ENCODE assay signal across 30 cellular contexts in the genomic region with DNA sequence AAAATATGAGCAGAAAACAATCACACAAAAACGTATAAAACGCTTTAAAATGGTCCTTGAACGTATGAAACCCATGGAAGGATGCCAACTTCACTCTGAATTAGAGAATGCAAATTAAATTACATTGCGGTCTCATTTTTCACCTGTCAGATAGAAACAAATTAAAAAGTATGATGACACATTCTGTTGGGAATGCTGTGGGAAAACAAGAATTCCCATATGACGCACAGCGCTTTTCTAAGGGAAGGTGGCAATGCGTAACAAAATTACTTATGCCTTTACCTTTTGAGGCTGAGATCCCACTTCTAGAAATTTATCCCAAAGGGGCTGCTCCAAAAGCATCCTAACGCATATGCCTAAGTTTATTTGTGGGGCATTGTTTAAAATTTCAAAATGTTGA. TPM values are rescaled to one million over a fixed set of nuclear protein-coding genes. Genes with fewer than 3 reads are reported as not detected.
DNase-seq lines count a peak whose midpoint lies in the region; ATAC-seq lines count a peak whose summit lies in the region.
"Had no signal": no experiment of that assay in that cellular context is flagged by ENCODE, and none has a peak within 500 bp of the region (broad histone marks: within the 10 kb centered on the region; RNA-seq: fewer than 3 reads in every experiment).

No MANE protein-coding gene starts in this region.

- no peak overlapping the region for H3K9ac ChIP-seq in adipocyte (ENCODE audit: low read length)

- H3K9me3 ChIP-seq in adipocyte (ENCODE audit: control insufficient read depth, low read length): no peaks in the 10 kb centered on the region
- H3K9me3 ChIP-seq: HAP-1, left lung, prostate gland, right lobe of liver, spleen, thoracic aorta had no signal

- DNase-seq in Daoy (ENCODE audit: low read depth) (peak; percentile 80), M059J (ENCODE audit: low read depth) (peak; percentile 82), adipocyte (ENCODE audit: low read depth) (peak; percentile 20), glomerular visceral epithelial cell (ENCODE audit: extremely low spot score) (peak; percentile 37), NOMO-1 treated with DMSO at 0.1 percent for 48 hours (lab: John Stamatoyannopoulos, UW; ENCODE audit: unreplicated experiment) (no peak), NCI-H69 (lab: John Stamatoyannopoulos, UW) (no peak)
- DNase-seq: activated CD4-positive, alpha-beta memory T cell treated with anti-CD3 and anti-CD28 coated beads, Interleukin-2, amount 10 ng/mL, durations not matched to agents 7 days and 5 days; activated CD4-positive, CD25-positive, alpha-beta regulatory T cell treated with anti-CD3 and anti-CD28 coated beads, Interleukin-2, amount 50 U/mL, for 72 hours; activated CD8-positive, alpha-beta memory T cell treated with anti-CD3 and anti-CD28 coated beads, Interleukin-2, amount 50 U/mL, for 48 hours; activated naive CD4-positive, alpha-beta T cell treated with anti-CD3 and anti-CD28 coated beads, Interleukin-2, amount 10 ng/mL, durations not matched to agents 7 days and 5 days; amniotic stem cell; effector CD8-positive, alpha-beta T cell; Kasumi-1; left lung; MV-4-11; NCI-H1436 treated with DMSO at 0.1 percent for 48 hours; NCI-H345; NCI-H774; nucleus accumbens; right lobe of liver; RPMI8226; spleen; stimulated activated CD4-positive, alpha-beta T cell treated with anti-CD3 and anti-CD28 coated beads, Interleukin-2, amount 100 ng/mL, for 24 hours; stimulated activated naive CD8-positive, alpha-beta T cell treated with anti-CD3 and anti-CD28 coated beads, Interleukin-15, amount 100 ng/mL, for 72 hours had no signal

- H3K27me3 ChIP-seq in adipocyte (replicated peaks; ENCODE audit: control insufficient read depth, insufficient read depth, low read length): no peaks in the 10 kb centered on the region
- H3K27me3 ChIP-seq: left lung, right lobe of liver, spleen had no signal

- peaks cover under 1% of the 10 kb centered on the region for H3K36me3 ChIP-seq in adipocyte (ENCODE audit: control insufficient read depth, insufficient read depth, low read length, severe bottlenecking)
- H3K36me3 ChIP-seq: prostate gland, right lobe of liver, thoracic aorta had no signal

- H3K4me3 ChIP-seq in adipocyte (ENCODE audit: low read length): no peak overlapping the region
- H3K4me3 ChIP-seq: coronary artery, HAP-1, left lung, prostate gland, right lobe of liver, spleen, thoracic aorta had no signal

- peaks cover 8% of the 10 kb centered on the region for H3K4me1 ChIP-seq in adipocyte (ENCODE audit: control insufficient read depth, insufficient read depth, low read length)
- H3K4me1 ChIP-seq: prostate gland had no signal

- ATAC-seq in GM19324 (IDR thresholded peaks at IDR 0.05; ENCODE audit: low FRiP score, unreplicated experiment): no peak
- ATAC-seq: left lung; right lobe of liver; stimulated activated naive CD8-positive, alpha-beta T cell treated with anti-CD3 and anti-CD28 coated beads, Interleukin-15, amount 100 ng/mL, for 72 hours had no signal

RNA-seq across cellular contexts. Expression of gene RPS7, which starts 3.8 kb away (rescaled TPM):
- total RNA-seq in Daoy (2014; rRNA removed; shearing (Covaris generic)): 5,476 and 6,311 TPM in 2 replicates
- total RNA-seq in M059J (2014; rRNA removed; shearing (Covaris generic)): 1,245 and 2,001 TPM in 2 replicates

RNA-seq across cellular contexts. Expression of gene RNASEH1, which starts 13.2 kb away (rescaled TPM):
- total RNA-seq in Daoy (2014; rRNA removed; shearing (Covaris generic)): 68.2 and 71.5 TPM in 2 replicates
- total RNA-seq in M059J (2014; rRNA removed; shearing (Covaris generic)): 17.6 and 27.7 TPM in 2 replicates

RNA-seq across cellular contexts. Expression of gene COLEC11, which starts 23.6 kb away (rescaled TPM):
- total RNA-seq in Daoy (2014; rRNA removed; shearing (Covaris generic)): not detected in 2 replicates
- total RNA-seq in M059J (2014; rRNA removed; shearing (Covaris generic)): 0.10 TPM in 1 of 2 replicates, not detected in the other
- total RNA-seq: activated CD4-positive, alpha-beta memory T cell treated with anti-CD3 and anti-CD28 coated beads, Interleukin-2, amount 10 ng/mL, durations not matched to agents 7 days and 5 days; SK-MEL-5 had no signal

RNA-seq across cellular contexts. Expression of gene ADI1, which starts 52.0 kb away (rescaled TPM):
- 62.3 and 70.8 TPM in 2 replicates for total RNA-seq in Daoy (2014; rRNA removed; shearing (Covaris generic))
- 66.9 and 83.1 TPM in 2 replicates for total RNA-seq in M059J (2014; rRNA removed; shearing (Covaris generic))

Comparison
In these comparisons a context has a peak if more than half of its experiments do, and no peak if none do; other contexts are left out.
1. DNase-seq: peak in Daoy (single experiment), M059J (single experiment), adipocyte (single experiment) and glomerular visceral epithelial cell (single experiment); none in NOMO-1 treated with DMSO at 0.1 percent for 48 hours (single experiment) and NCI-H69 (single experiment).